Comparison of ENCODE assay signal across 16 cellular contexts in the genomic region with DNA sequence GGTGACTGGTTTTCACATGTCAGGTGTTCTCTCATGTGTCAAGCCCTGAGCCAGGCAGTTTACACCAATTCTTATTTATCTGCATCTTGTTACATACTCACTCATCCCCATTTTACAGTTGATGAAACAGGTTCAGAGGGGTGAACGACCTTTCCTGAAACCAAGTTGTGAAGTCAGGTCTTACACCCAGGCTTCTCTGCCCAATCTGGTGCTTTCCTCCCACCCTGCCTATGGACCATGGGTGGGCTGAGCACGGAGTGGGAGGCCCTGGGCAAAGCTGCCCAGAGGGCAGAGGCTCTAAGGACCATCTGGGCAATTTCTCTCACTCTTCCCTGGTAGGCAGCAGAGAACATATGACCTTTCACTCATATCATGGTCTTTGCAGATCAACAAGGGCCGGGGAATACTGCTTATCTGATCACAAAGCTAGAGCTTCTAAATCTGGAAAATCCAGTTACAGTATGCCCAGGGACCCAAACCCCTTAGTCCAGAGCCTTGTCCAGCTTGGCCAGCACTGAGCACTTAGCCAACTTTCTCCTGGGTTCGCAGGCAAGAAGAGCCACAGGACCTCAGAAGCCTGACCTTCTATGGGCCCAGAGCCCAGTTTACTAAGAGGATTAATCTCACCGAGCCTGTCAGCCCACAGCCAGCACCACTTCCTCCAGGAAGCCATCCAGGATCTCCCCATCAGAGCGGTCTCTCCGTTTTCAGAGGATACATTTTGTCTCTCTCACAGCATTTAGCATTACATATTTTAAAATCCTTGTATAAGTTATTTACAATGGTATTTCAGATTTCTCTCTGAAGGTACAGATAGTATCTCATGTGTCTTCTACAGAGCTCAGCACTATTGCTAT. TPM values are rescaled to one million over a fixed set of nuclear protein-coding genes. Genes with fewer than 3 reads are reported as not detected.
"Had no signal": no experiment of that assay in that cellular context is flagged by ENCODE, and none has a peak within 500 bp of the region (broad histone marks: within the 10 kb centered on the region; RNA-seq: fewer than 3 reads in every experiment).

No MANE protein-coding gene starts in this region.

- H3K27ac ChIP-seq: body of pancreas, coronary artery, foreskin keratinocyte, lower lobe of right lung, neutrophil, uterus, VCaP had no signal

- H3K4me1 Mint-ChIP-seq: central memory CD8-positive, alpha-beta T cell had no signal

- H3K4me3 Mint-ChIP-seq: activated naive CD4-positive, alpha-beta T cell treated with anti-CD3 and anti-CD28 coated beads for 36 hours; central memory CD8-positive, alpha-beta T cell; natural killer cell treated with Interleukin-12 subunit alpha and Interleukin-12 subunit beta and Interleukin-15 and Interleukin-18, amount 100 ng/mL, for 72 hours had no signal

- ATAC-seq: body of pancreas; foreskin keratinocyte; natural killer cell treated with Interleukin-12 subunit alpha and Interleukin-12 subunit beta and Interleukin-15 and Interleukin-18, amount 100 ng/mL, for 72 hours had no signal

- H3K9me3 ChIP-seq: body of pancreas, lower lobe of right lung, neutrophil, uterus had no signal

- H3K27ac Mint-ChIP-seq: activated naive CD4-positive, alpha-beta T cell treated with anti-CD3 and anti-CD28 coated beads for 36 hours; natural killer cell treated with Interleukin-12 subunit alpha and Interleukin-12 subunit beta and Interleukin-15 and Interleukin-18, amount 100 ng/mL, for 72 hours had no signal

- H3K36me3 ChIP-seq: lower lobe of right lung, neutrophil, uterus had no signal

- H3K27me3 ChIP-seq: body of pancreas had no signal

- H3K4me3 ChIP-seq: body of pancreas, coronary artery, lower lobe of right lung, uterus had no signal

- H3K36me3 Mint-ChIP-seq: natural killer cell treated with Interleukin-12 subunit alpha and Interleukin-12 subunit beta and Interleukin-15 and Interleukin-18, amount 100 ng/mL, for 72 hours had no signal

- DNase-seq: activated CD4-positive, alpha-beta T cell treated with anti-CD3 and anti-CD28 coated beads for 1 hour; activated naive CD4-positive, alpha-beta T cell treated with anti-CD3 and anti-CD28 coated beads for 36 hours; body of pancreas; foreskin keratinocyte; hypothalamus; islet precursor cell; left colon; lower lobe of right lung; stimulated activated naive CD4-positive, alpha-beta T cell; uterus had no signal

- H3K4me1 ChIP-seq: foreskin keratinocyte had no signal

RNA-seq across cellular contexts. Expression of a gene that starts 16.0 kb away (rescaled TPM):
- total RNA-seq: activated naive CD4-positive, alpha-beta T cell treated with anti-CD3 and anti-CD28 coated beads for 36 hours; T-helper 1 cell treated with Interleukin-12 subunit alpha and Interleukin-12 subunit beta and Interleukin-4 antibody, amounts not matched to agents 30 ng/mL and 1 ng/mL, for 36 hours had no signal
